In genomic region chr14:34049769-34050168, GRCh38 we compare ENCODE assay signal across 30 cellular contexts.
A peak's percentile ranks its signal among the peaks of the same experiment; 100 is the strongest.
DNase-seq lines count a peak whose midpoint lies in the region; TF ChIP-seq lines count a peak whose summit lies in the region.
"Had no signal": no experiment of that assay in that cellular context is flagged by ENCODE, and none has a peak within 500 bp of the region (broad histone marks: within the 10 kb centered on the region; RNA-seq: fewer than 3 reads in every experiment).

No MANE protein-coding gene starts in this region.

- no peaks in the 10 kb centered on the region for H3K27me3 Mint-ChIP-seq in osteocyte (ENCODE audit: unreplicated experiment)

- H3K9me3 Mint-ChIP-seq in osteocyte (ENCODE audit: unreplicated experiment), result no peaks in the 10 kb centered on the region
- H3K9me3 Mint-ChIP-seq: activated T-cell treated with anti-CD3 and anti-CD28 coated beads, Interleukin-2, amount 50 U/mL, for 4 hours; natural killer cell had no signal

- no peak overlapping the region for H3K4me3 Mint-ChIP-seq in osteocyte (ENCODE audit: unreplicated experiment)
- H3K4me3 Mint-ChIP-seq: activated T-cell treated with anti-CD3 and anti-CD28 coated beads, Interleukin-2, amount 50 U/mL, for 4 hours; CD14-positive monocyte; natural killer cell; stimulated activated effector memory CD8-positive, alpha-beta T cell treated with anti-CD3 and anti-CD28 coated beads, Interleukin-12 subunit alpha, Interleukin-12 subunit beta, amount 100 ng/mL, for 72 hours had no signal

- no peaks in the 10 kb centered on the region for H3K4me1 Mint-ChIP-seq in osteocyte (ENCODE audit: unreplicated experiment)
- H3K4me1 Mint-ChIP-seq: CD14-positive monocyte had no signal

- in situ Hi-C loops in GM13977 (cut with MboI; ENCODE audit: low pct_unique_long_range_greater_than_20kb, low sequenced_read_pairs, unreplicated experiment), result no loop called here

- no peaks in the 10 kb centered on the region for H3K36me3 Mint-ChIP-seq in osteocyte (ENCODE audit: unreplicated experiment)
- H3K36me3 Mint-ChIP-seq: CD14-positive monocyte; natural killer cell; stimulated activated effector memory CD8-positive, alpha-beta T cell treated with anti-CD3 and anti-CD28 coated beads, Interleukin-12 subunit alpha, Interleukin-12 subunit beta, amount 100 ng/mL, for 72 hours had no signal

- DNase-seq in Jurkat, Clone E6-1 (ENCODE audit: low read depth, low spot score), result peak; percentile 32
- peak; percentile 37 for DNase-seq in NCI-H82 treated with DMSO at 0.1 percent for 48 hours (lab: John Stamatoyannopoulos, UW; ENCODE audit: unreplicated experiment)
- peak; percentile 33 to 73 for DNase-seq in dermis microvascular lymphatic vessel endothelial cell (ENCODE audit: low read depth in 2 of 2)
- peak; percentile 3 for DNase-seq in osteocyte (ENCODE audit: extremely low spot score, unreplicated experiment)
- DNase-seq in GM13977 (ENCODE audit: low spot score), result no peak
- DNase-seq in SKM-1 treated with dmso at 0.1 percent for 144 hours (lab: John Stamatoyannopoulos, UW; ENCODE audit: unreplicated experiment), result no peak
- DNase-seq in NCI-H748 (lab: John Stamatoyannopoulos, UW; ENCODE audit: unreplicated experiment), result no peak
- DNase-seq: activated CD4-positive, alpha-beta T cell treated with anti-CD3 and anti-CD28 coated beads for 1 hour; activated gamma-delta T cell treated with Interleukin-2 at 50 U/mL for 16 hours; activated T-cell treated with anti-CD3 and anti-CD28 coated beads, Interleukin-2, amount 50 U/mL, for 4 hours; body of pancreas; Calu3; DND-41; effector CD8-positive, alpha-beta T cell; head of caudate nucleus; Kasumi-1; kidney; midbrain; MV-4-11; natural killer cell; NCI-H1436 treated with DMSO at 0.1 percent for 48 hours; NCI-H510A treated with DMSO at 0.1 percent for 48 hours; pancreas; stimulated activated CD4-positive, alpha-beta T cell treated with anti-CD3 and anti-CD28 coated beads, Interleukin-12 subunit alpha, Interleukin-12 subunit beta, amount 100 ng/mL, for 4 hours; stimulated activated CD4-positive, alpha-beta T cell treated with anti-CD3 and anti-CD28 coated beads, Interleukin-4, amount 100 ng/mL, for 24 hours; substantia nigra; upper lobe of right lung had no signal

- no peak overlapping the region for H3K27ac Mint-ChIP-seq in osteocyte (ENCODE audit: unreplicated experiment)
- H3K27ac Mint-ChIP-seq: natural killer cell; stimulated activated effector memory CD8-positive, alpha-beta T cell treated with anti-CD3 and anti-CD28 coated beads, Interleukin-12 subunit alpha, Interleukin-12 subunit beta, amount 100 ng/mL, for 72 hours had no signal

- no peak overlapping the region for H3K4me3 ChIP-seq in Jurkat, Clone E6-1 (ENCODE audit: low read length)
- H3K4me3 ChIP-seq: body of pancreas, pancreas, right atrium auricular region, upper lobe of right lung had no signal

- TF ChIP-seq CTCF in osteocyte (IDR thresholded peaks at IDR 0.05) (no peak), GM13977 (IDR thresholded peaks at IDR 0.05; ENCODE audit: extremely low read depth, insufficient read depth, missing control alignments) (no peak)

Comparison
In these comparisons a context has a peak if more than half of its experiments do, and no peak if none do; other contexts are left out.
1. DNase-seq: peak in Jurkat, Clone E6-1 (single experiment), NCI-H82 treated with DMSO at 0.1 percent for 48 hours (single experiment), dermis microvascular lymphatic vessel endothelial cell (2 of 2) and osteocyte (single experiment); none in GM13977 (single experiment), SKM-1 treated with dmso at 0.1 percent for 144 hours (single experiment) and NCI-H748 (single experiment).